11 cellular contexts compared by ENCODE assay signal in the genomic region with DNA sequence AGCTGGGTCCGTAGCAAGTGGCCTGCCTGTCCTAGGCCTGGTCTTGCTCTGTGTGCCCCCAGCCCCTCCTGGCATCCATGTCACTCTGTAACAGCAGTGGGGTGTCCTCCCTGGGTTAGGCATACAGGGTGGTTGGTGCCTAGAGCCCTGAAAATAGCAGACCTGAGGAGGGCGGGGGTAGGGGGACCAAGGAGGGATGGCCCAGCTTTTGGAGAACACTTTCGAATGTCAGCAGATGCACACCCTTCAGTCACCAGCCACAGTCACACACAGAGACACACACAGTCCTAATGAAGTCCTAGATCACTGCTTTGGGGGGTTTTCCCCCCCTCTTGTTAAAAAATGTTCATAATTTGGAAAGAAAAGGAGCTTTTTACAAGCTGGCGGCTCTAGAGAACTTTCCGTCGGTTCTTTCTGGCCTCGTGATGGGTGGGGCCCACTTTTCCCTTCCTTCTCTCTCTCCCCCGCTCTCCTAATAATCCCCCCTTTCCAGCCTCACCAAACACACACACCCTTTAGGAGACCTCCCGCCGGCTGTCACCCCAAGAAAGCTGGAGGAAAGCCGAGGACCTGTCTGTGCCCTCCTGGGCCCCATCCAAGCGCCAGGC. TPM values are rescaled to one million over a fixed set of nuclear protein-coding genes. Genes with fewer than 3 reads are reported as not detected.
DNase-seq lines count a peak whose midpoint lies in the region; ATAC-seq, FAIRE-seq and TF ChIP-seq lines count a peak whose summit lies in the region.
"Had no signal": no experiment of that assay in that cellular context is flagged by ENCODE, and none has a peak within 500 bp of the region (broad histone marks: within the 10 kb centered on the region; RNA-seq: fewer than 3 reads in every experiment).

No MANE protein-coding gene starts in this region.

- CTCF ChIA-PET in WTC11 (lab: Charles Lee), result interaction anchor here (1.0 to 12.4 kb wide), 19 partner anchors 11 to 170 kb away, joined by 3 to 294 read pairs (median 6); partner anchors contain the start of gene GCDH

- H3K4me1 ChIP-seq in left ventricle myocardium inferior (peaks cover 100% of the 10 kb centered on the region), prostate gland (replicated peaks) (peaks cover 88% of the 10 kb centered on the region)

- peak; percentile 93 for FAIRE-seq in A204.1 (lab: Jason Lieb, UNC)

- ATAC-seq in WTC11 (no peak), GM21786 (IDR thresholded peaks at IDR 0.05; ENCODE audit: unreplicated experiment) (no peak)

- in situ Hi-C loops in KBM-7 (cut with MboI; ENCODE audit: low pct_unique_long_range_greater_than_20kb, low sequenced_read_pairs), result no loop called here

- H3K9me3 Mint-ChIP-seq in WTC11, result no peaks in the 10 kb centered on the region
- H3K9me3 Mint-ChIP-seq: activated naive CD4-positive, alpha-beta T cell treated with anti-CD3 and anti-CD28 coated beads, Interleukin-2, amount 50 U/mL, for 24 hours had no signal

- H3K9me3 ChIP-seq in left ventricle myocardium inferior (replicated peaks) (no peaks in the 10 kb centered on the region), prostate gland (no peaks in the 10 kb centered on the region)

- H3K27me3 ChIP-seq in left ventricle myocardium inferior (ENCODE audit: low read depth), result no peaks in the 10 kb centered on the region
- no peaks in the 10 kb centered on the region for H3K27me3 ChIP-seq in prostate gland (replicated peaks; ENCODE audit: insufficient read depth)

- peaks cover 100% of the 10 kb centered on the region for H3K27me3 Mint-ChIP-seq in WTC11 (ENCODE audit: low read depth)
- H3K27me3 Mint-ChIP-seq: activated naive CD4-positive, alpha-beta T cell treated with anti-CD3 and anti-CD28 coated beads, Interleukin-2, amount 50 U/mL, for 24 hours had no signal

- peak overlapping the region; percentile 41 for H3K4me3 Mint-ChIP-seq in WTC11
- H3K4me3 Mint-ChIP-seq: activated naive CD4-positive, alpha-beta T cell treated with anti-CD3 and anti-CD28 coated beads, Interleukin-2, amount 50 U/mL, for 24 hours had no signal

- no peak for TF ChIP-seq POLR2A in prostate gland (IDR thresholded peaks at IDR 0.05)

- no peaks in the 10 kb centered on the region for H3K36me3 ChIP-seq in left ventricle myocardium inferior
- H3K36me3 ChIP-seq in prostate gland, result peaks cover 0 to 4% of the 10 kb centered on the region in 2 donors

- no peak for TF ChIP-seq CTCF in WTC11 (IDR thresholded peaks at IDR 0.05)
- TF ChIP-seq CTCF in left ventricle myocardium inferior (IDR thresholded peaks at IDR 0.05; ENCODE audit: borderline replicate concordance), result no peak
- no peak for TF ChIP-seq CTCF in prostate gland (IDR thresholded peaks at IDR 0.05)

- peaks cover 63% of the 10 kb centered on the region for H3K4me1 Mint-ChIP-seq in WTC11

- intact Hi-C loops in left ventricle myocardium inferior (cut with micrococcal nuclease), result no loop called here
- intact Hi-C loops in prostate gland (cut with DNase I), result loop anchor here (5.0 kb wide), 1 partner anchor 32 kb away; no protein-coding TSS in a partner anchor

- H3K4me3 ChIP-seq in left ventricle myocardium inferior, result peak overlapping the region; percentile 54
- peak overlapping the region in 1 of 2 donors; percentile 7 for H3K4me3 ChIP-seq in prostate gland

- DNase-seq in WTC11 (ENCODE audit: low spot score) (no peak), left ventricle myocardium inferior (peak; percentile 43), prostate gland (ENCODE audit: low spot score) (no peak), islet precursor cell (no peak), KBM-7 (no peak)
- DNase-seq in activated CD4-positive, CD25-positive, alpha-beta regulatory T cell (lab: John Stamatoyannopoulos, UW), result no peak
- DNase-seq: activated CD4-positive, alpha-beta T cell treated with anti-CD3 and anti-CD28 coated beads for 4 hours had no signal

- peak overlapping the region; percentile 98 for H3K27ac ChIP-seq in left ventricle myocardium inferior (replicated peaks)
- peak overlapping the region; percentile 95 to 96 for H3K27ac ChIP-seq in prostate gland

- H3K27ac Mint-ChIP-seq in WTC11, result no peak overlapping the region
- H3K27ac Mint-ChIP-seq: activated naive CD4-positive, alpha-beta T cell treated with anti-CD3 and anti-CD28 coated beads, Interleukin-2, amount 50 U/mL, for 24 hours had no signal

- no peaks in the 10 kb centered on the region for H3K36me3 Mint-ChIP-seq in WTC11
- H3K36me3 Mint-ChIP-seq: activated naive CD4-positive, alpha-beta T cell treated with anti-CD3 and anti-CD28 coated beads, Interleukin-2, amount 50 U/mL, for 24 hours had no signal

- POLR2A ChIA-PET in WTC11 (lab: Charles Lee), result interaction anchor here (1.0 to 1.7 kb wide), 3 partner anchors 12 to 89 kb away, joined by 3 to 5 read pairs (median 3); no protein-coding TSS in a partner anchor

- 17% methylated on average over 12 of the region's 12 CpGs for WGBS in prostate gland

TF ChIP-seq in WTC11, 78 proteins besides CTCF, POLR2A, EP300 and RAD21 (continues in another document):
- no peak for TF ChIP-seq SOX15 (CRISPR knock-in tag; IDR thresholded peaks at IDR 0.05)
- TF ChIP-seq TEAD1 (CRISPR knock-in tag; IDR thresholded peaks at IDR 0.05), result no peak
- TF ChIP-seq PRRX2 (CRISPR knock-in tag; IDR thresholded peaks at IDR 0.05), result no peak
- no peak for TF ChIP-seq FOXP1 (CRISPR knock-in tag; IDR thresholded peaks at IDR 0.05; ENCODE audit: borderline replicate concordance)
- TF ChIP-seq, protein P1, sequence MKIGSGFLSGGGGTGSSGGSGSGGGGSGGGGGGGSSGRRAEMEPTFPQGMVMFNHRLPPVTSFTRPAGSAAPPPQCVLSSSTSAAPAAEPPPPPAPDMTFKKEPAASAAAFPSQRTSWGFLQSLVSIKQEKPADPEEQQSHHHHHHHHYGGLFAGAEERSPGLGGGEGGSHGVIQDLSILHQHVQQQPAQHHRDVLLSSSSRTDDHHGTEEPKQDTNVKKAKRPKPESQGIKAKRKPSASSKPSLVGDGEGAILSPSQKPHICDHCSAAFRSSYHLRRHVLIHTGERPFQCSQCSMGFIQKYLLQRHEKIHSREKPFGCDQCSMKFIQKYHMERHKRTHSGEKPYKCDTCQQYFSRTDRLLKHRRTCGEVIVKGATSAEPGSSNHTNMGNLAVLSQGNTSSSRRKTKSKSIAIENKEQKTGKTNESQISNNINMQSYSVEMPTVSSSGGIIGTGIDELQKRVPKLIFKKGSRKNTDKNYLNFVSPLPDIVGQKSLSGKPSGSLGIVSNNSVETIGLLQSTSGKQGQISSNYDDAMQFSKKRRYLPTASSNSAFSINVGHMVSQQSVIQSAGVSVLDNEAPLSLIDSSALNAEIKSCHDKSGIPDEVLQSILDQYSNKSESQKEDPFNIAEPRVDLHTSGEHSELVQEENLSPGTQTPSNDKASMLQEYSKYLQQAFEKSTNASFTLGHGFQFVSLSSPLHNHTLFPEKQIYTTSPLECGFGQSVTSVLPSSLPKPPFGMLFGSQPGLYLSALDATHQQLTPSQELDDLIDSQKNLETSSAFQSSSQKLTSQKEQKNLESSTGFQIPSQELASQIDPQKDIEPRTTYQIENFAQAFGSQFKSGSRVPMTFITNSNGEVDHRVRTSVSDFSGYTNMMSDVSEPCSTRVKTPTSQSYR (CRISPR knock-in tag; IDR thresholded peaks at IDR 0.05), result no peak
- TF ChIP-seq RORB (CRISPR knock-in tag; IDR thresholded peaks at IDR 0.05), result no peak
- TF ChIP-seq KAT7 (CRISPR knock-in tag; IDR thresholded peaks at IDR 0.05; ENCODE audit: borderline replicate concordance), result no peak
- TF ChIP-seq, protein P2, sequence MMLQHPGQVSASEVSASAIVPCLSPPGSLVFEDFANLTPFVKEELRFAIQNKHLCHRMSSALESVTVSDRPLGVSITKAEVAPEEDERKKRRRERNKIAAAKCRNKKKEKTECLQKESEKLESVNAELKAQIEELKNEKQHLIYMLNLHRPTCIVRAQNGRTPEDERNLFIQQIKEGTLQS (CRISPR knock-in tag; conservative IDR thresholded peaks at IDR 0.05), result no peak
- no peak for TF ChIP-seq ZNF121 (CRISPR knock-in tag; IDR thresholded peaks at IDR 0.05)
- no peak for TF ChIP-seq FOXK1 (CRISPR knock-in tag; IDR thresholded peaks at IDR 0.05)
- TF ChIP-seq, protein P3, sequence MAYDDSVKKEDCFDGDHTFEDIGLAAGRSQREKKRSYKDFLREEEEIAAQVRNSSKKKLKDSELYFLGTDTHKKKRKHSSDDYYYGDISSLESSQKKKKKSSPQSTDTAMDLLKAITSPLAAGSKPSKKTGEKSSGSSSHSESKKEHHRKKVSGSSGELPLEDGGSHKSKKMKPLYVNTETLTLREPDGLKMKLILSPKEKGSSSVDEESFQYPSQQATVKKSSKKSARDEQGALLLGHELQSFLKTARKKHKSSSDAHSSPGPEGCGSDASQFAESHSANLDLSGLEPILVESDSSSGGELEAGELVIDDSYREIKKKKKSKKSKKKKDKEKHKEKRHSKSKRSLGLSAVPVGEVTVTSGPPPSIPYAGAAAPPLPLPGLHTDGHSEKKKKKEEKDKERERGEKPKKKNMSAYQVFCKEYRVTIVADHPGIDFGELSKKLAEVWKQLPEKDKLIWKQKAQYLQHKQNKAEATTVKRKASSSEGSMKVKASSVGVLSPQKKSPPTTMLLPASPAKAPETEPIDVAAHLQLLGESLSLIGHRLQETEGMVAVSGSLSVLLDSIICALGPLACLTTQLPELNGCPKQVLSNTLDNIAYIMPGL (CRISPR knock-in tag; IDR thresholded peaks at IDR 0.05), result no peak
- TF ChIP-seq ZSCAN18 (CRISPR knock-in tag; IDR thresholded peaks at IDR 0.05), result no peak
- no peak for TF ChIP-seq GRHL2 (CRISPR knock-in tag; IDR thresholded peaks at IDR 0.05; ENCODE audit: insufficient replicate concordance, severe bottlenecking)
- TF ChIP-seq FOXJ3 (CRISPR knock-in tag; IDR thresholded peaks at IDR 0.05; ENCODE audit: borderline replicate concordance), result no peak
- TF ChIP-seq SP1 (CRISPR knock-in tag; conservative IDR thresholded peaks at IDR 0.05), result no peak

RNA-seq across cellular contexts. Expression of gene LYL1, which starts 47.9 kb away (rescaled TPM):
- total RNA-seq in WTC11 (2021) (0.60 to 1.2 TPM (median 0.66 TPM) in 3 replicates), left ventricle myocardium inferior (6.3 TPM), prostate gland (10 to 100 TPM in 1 of 2 donors, 1 to 10 TPM in 1; 4.6 to 13.3 TPM)
- total RNA-seq: myocyte had no signal

RNA-seq across cellular contexts. Expression of gene NFIX, which starts 59.4 kb away (rescaled TPM):
- total RNA-seq in WTC11 (2021), result 0.44 to 1.5 TPM (median 1.4 TPM) in 3 replicates
- total RNA-seq in left ventricle myocardium inferior, result 118 TPM
- 100 to 1,000 TPM; 185 to 286 TPM for total RNA-seq in prostate gland

Comparison
In these comparisons a context has a peak if more than half of its experiments do, and no peak if none do; other contexts are left out.
1. RNA of gene NFIX, which starts 59.4 kb away (total RNA-seq): 185 to 286 TPM in prostate gland and 118 TPM in left ventricle myocardium inferior (single experiment); 0.44 to 1.5 TPM in WTC11; every median in the first group is over 10 times any median in the second.